Comparison of ENCODE assay signal across 23 cellular contexts in genomic region chr10:127576011-127576410, GRCh38. TPM values are rescaled to one million over a fixed set of nuclear protein-coding genes. Genes with fewer than 3 reads are reported as not detected.
"Had no signal": no experiment of that assay in that cellular context is flagged by ENCODE, and none has a peak within 500 bp of the region (broad histone marks: within the 10 kb centered on the region; RNA-seq: fewer than 3 reads in every experiment).

No MANE protein-coding gene starts in this region.

- H3K27ac Mint-ChIP-seq: effector memory CD8-positive, alpha-beta T cell; immature natural killer cell; natural killer cell; progenitor cell of endocrine pancreas; stimulated activated naive CD8-positive, alpha-beta T cell treated with anti-CD3 and anti-CD28 coated beads, Interleukin-15, amount 100 ng/mL, for 72 hours had no signal

- H3K4me3 Mint-ChIP-seq: effector memory CD8-positive, alpha-beta T cell; immature natural killer cell; natural killer cell; stimulated activated naive CD8-positive, alpha-beta T cell treated with anti-CD3 and anti-CD28 coated beads, Interleukin-15, amount 100 ng/mL, for 72 hours had no signal

- DNase-seq: dermis blood vessel endothelial cell; effector memory CD8-positive, alpha-beta T cell; erythroblast; esophagus squamous epithelium; foreskin melanocyte; immature natural killer cell; islet precursor cell; kidney glomerular epithelial cell; left ventricle myocardium superior; lower lobe of right lung; natural killer cell; pancreas; stimulated activated CD4-positive, alpha-beta T cell treated with anti-CD3 and anti-CD28 coated beads, Interleukin-12 subunit alpha, Interleukin-12 subunit beta, amount 100 ng/mL, for 4 hours; stimulated activated CD4-positive, alpha-beta T cell treated with anti-CD3 and anti-CD28 coated beads, Interleukin-1b, Interleukin-23, amount 100 ng/mL, for 48 hours; stimulated activated CD4-positive, alpha-beta T cell treated with anti-CD3 and anti-CD28 coated beads, Interleukin-4, amount 100 ng/mL, for 1 hour; stimulated activated CD8-positive, alpha-beta memory T cell treated with anti-CD3 and anti-CD28 coated beads, Interleukin-4, amount 100 ng/mL, for 48 hours; stimulated activated naive CD4-positive, alpha-beta T cell; stimulated activated naive CD8-positive, alpha-beta T cell treated with anti-CD3 and anti-CD28 coated beads, Interleukin-15, amount 100 ng/mL, for 72 hours; thyroid gland; trophoblast cell had no signal

- H3K36me3 Mint-ChIP-seq: immature natural killer cell, natural killer cell had no signal

- H3K4me1 Mint-ChIP-seq: immature natural killer cell; natural killer cell; stimulated activated naive CD8-positive, alpha-beta T cell treated with anti-CD3 and anti-CD28 coated beads, Interleukin-15, amount 100 ng/mL, for 72 hours had no signal

RNA-seq across cellular contexts. Expression of gene NPS, which starts 26.9 kb away (rescaled TPM):
- polyA plus RNA-seq: immature natural killer cell, neural cell, pancreas, smooth muscle cell had no signal
